Comparison of ENCODE assay signal across 8 cellular contexts in genomic region chr11:11171854-11172253, GRCh38.
A peak's percentile ranks its signal among the peaks of the same experiment; 100 is the strongest.
DNase-seq lines count a peak whose midpoint lies in the region; ATAC-seq, FAIRE-seq and TF ChIP-seq lines count a peak whose summit lies in the region.

No MANE protein-coding gene starts in this region.

- H3K27ac ChIP-seq in right cardiac atrium (ENCODE audit: low read length) = no peak overlapping the region
- H3K27ac ChIP-seq in transverse colon = peak overlapping the region; percentile 31 to 61 (median 58)
- no peak overlapping the region for H3K27ac ChIP-seq in WERI-Rb-1
- H3K27ac ChIP-seq in kidney (ENCODE audit: low read depth in 2 of 2, low read length in 2 of 2) = no peak overlapping the region

- no peak overlapping the region for H3K9ac ChIP-seq in kidney (ENCODE audit: low read length in 2 of 2)

- no peaks in the 10 kb centered on the region for H3K36me3 Mint-ChIP-seq in activated CD4-positive, alpha-beta memory T cell treated with anti-CD3 and anti-CD28 coated beads, Interleukin-2, amount 10 ng/mL, durations not matched to agents 7 days and 5 days (ENCODE audit: low read depth)

- POLR2A ChIA-PET in activated CD4-positive, alpha-beta memory T cell treated with anti-CD3 and anti-CD28 coated beads, Interleukin-2, amount 10 ng/mL, durations not matched to agents 7 days and 5 days (lab: Charles Lee) = interaction anchor here (0.6 kb wide), 1 partner anchor 62 kb away, joined by 3 read pairs; no protein-coding TSS in a partner anchor

- H3K4me3 Mint-ChIP-seq in activated CD4-positive, alpha-beta memory T cell treated with anti-CD3 and anti-CD28 coated beads, Interleukin-2, amount 10 ng/mL, durations not matched to agents 7 days and 5 days = no peak overlapping the region

- H3K36me3 ChIP-seq in transverse colon = no peaks in the 10 kb centered on the region
- no peaks in the 10 kb centered on the region for H3K36me3 ChIP-seq in WERI-Rb-1
- no peaks in the 10 kb centered on the region for H3K36me3 ChIP-seq in kidney (ENCODE audit: control insufficient read depth in 1 of 2, insufficient read depth in 2 of 2, low read length in 2 of 2)

- TF ChIP-seq POLR2A in transverse colon (IDR thresholded peaks at IDR 0.05) = no peak

- TF ChIP-seq CTCF in transverse colon (IDR thresholded peaks at IDR 0.05) = no peak
- no peak for TF ChIP-seq CTCF in WERI-Rb-1 (IDR thresholded peaks at IDR 0.05; ENCODE audit: low read depth, low read length)
- no peak for TF ChIP-seq CTCF in kidney (IDR thresholded peaks at IDR 0.05; ENCODE audit: borderline replicate concordance, extremely low read depth, insufficient read depth)

- no peak for FAIRE-seq in kidney (lab: Jason Lieb, UNC)

- ATAC-seq in left cardiac atrium (peak; percentile 37 to 61), right cardiac atrium (no peak), HG03045 (IDR thresholded peaks at IDR 0.05; ENCODE audit: unreplicated experiment) (peak; percentile 88)

- no peaks in the 10 kb centered on the region for H3K9me3 Mint-ChIP-seq in activated CD4-positive, alpha-beta memory T cell treated with anti-CD3 and anti-CD28 coated beads, Interleukin-2, amount 10 ng/mL, durations not matched to agents 7 days and 5 days

- in situ Hi-C loops in transverse colon (cut with MboI; ENCODE audit: low pct_ligation_motif_present in 1 of 4, low pct_unique_long_range_greater_than_20kb in 1 of 4, low sequenced_read_pairs in 3 of 4) = no loop called here

- H3K27me3 Mint-ChIP-seq in activated CD4-positive, alpha-beta memory T cell treated with anti-CD3 and anti-CD28 coated beads, Interleukin-2, amount 10 ng/mL, durations not matched to agents 7 days and 5 days = peaks cover 4% of the 10 kb centered on the region

- TF ChIP-seq EP300 in transverse colon (IDR thresholded peaks at IDR 0.05; ENCODE audit: low read depth) = no peak

- intact Hi-C loops in left cardiac atrium (cut with DNase I) (no loop called here), right cardiac atrium (cut with DNase I) (no loop called here), transverse colon (cut with DNase I; ENCODE audit: low total_unique reads) (no loop called here), kidney (cut with DNase I) (no loop called here)

- H3K4me1 ChIP-seq in right cardiac atrium (ENCODE audit: control insufficient read depth, insufficient read depth, low read length) (no peaks in the 10 kb centered on the region), transverse colon (peaks cover 0 to 9% (median 0%) of the 10 kb centered on the region in 4 donors), kidney (ENCODE audit: control insufficient read depth in 1 of 2, insufficient read depth in 1 of 2, low read depth in 1 of 2, low read length in 2 of 2) (no peaks in the 10 kb centered on the region)

- DNase-seq in left cardiac atrium = no peak
- no peak for DNase-seq in right cardiac atrium
- peak; percentile 53 for DNase-seq in activated CD4-positive, alpha-beta memory T cell treated with anti-CD3 and anti-CD28 coated beads, Interleukin-2, amount 10 ng/mL, durations not matched to agents 7 days and 5 days
- no peak for DNase-seq in transverse colon
- no peak for DNase-seq in WERI-Rb-1
- DNase-seq in kidney = no peak
- no peak for DNase-seq in cerebellum (ENCODE audit: low spot score)

- no peak overlapping the region for H3K27ac Mint-ChIP-seq in activated CD4-positive, alpha-beta memory T cell treated with anti-CD3 and anti-CD28 coated beads, Interleukin-2, amount 10 ng/mL, durations not matched to agents 7 days and 5 days

- peaks cover 14% of the 10 kb centered on the region for H3K4me1 Mint-ChIP-seq in activated CD4-positive, alpha-beta memory T cell treated with anti-CD3 and anti-CD28 coated beads, Interleukin-2, amount 10 ng/mL, durations not matched to agents 7 days and 5 days

- H3K27me3 ChIP-seq in right cardiac atrium (ENCODE audit: control insufficient read depth, insufficient read depth) (no peaks in the 10 kb centered on the region), transverse colon (no peaks in the 10 kb centered on the region), WERI-Rb-1 (ENCODE audit: insufficient read depth, low read depth, severe bottlenecking) (no peaks in the 10 kb centered on the region)

- H3K4me3 ChIP-seq in right cardiac atrium (ENCODE audit: low read length) = no peak overlapping the region
- H3K4me3 ChIP-seq in transverse colon = no peak overlapping the region
- no peak overlapping the region for H3K4me3 ChIP-seq in WERI-Rb-1 (ENCODE audit: low read depth, low read length)
- H3K4me3 ChIP-seq in kidney (ENCODE audit: low read length in 2 of 2) = no peak overlapping the region

- 77% methylated on average over 1 of the region's 1 CpG for WGBS in right cardiac atrium
- WGBS in transverse colon (ENCODE audit: low coverage in 1 of 2), 2 donors = 75% methylated on average over 1 of the region's 1 CpG; no CpG with 5 or more reads in 1 of the 2 donors

- no peaks in the 10 kb centered on the region for H3K9me3 ChIP-seq in right cardiac atrium (ENCODE audit: control insufficient read depth, low read length)
- no peaks in the 10 kb centered on the region for H3K9me3 ChIP-seq in transverse colon
- H3K9me3 ChIP-seq in WERI-Rb-1 (ENCODE audit: severe bottlenecking) = no peaks in the 10 kb centered on the region
- H3K9me3 ChIP-seq in kidney (ENCODE audit: control insufficient read depth in 1 of 2, low read length in 2 of 2) = no peaks in the 10 kb centered on the region

- CTCF ChIA-PET in activated CD4-positive, alpha-beta memory T cell treated with anti-CD3 and anti-CD28 coated beads, Interleukin-2, amount 10 ng/mL, durations not matched to agents 7 days and 5 days (lab: Charles Lee) = no interaction called here

Comparison
In these comparisons a context has a peak if more than half of its experiments do, and no peak if none do; other contexts are left out.
1. ATAC-seq: peak in left cardiac atrium (2 of 2) and HG03045 (single experiment); none in right cardiac atrium (0 of 2).
2. H3K27ac ChIP-seq: peak in transverse colon (4 of 4); none in right cardiac atrium (single experiment), WERI-Rb-1 (single experiment) and kidney (0 of 2).